ENCODE assay signal across 8 cellular contexts in genomic region chr19:14200147-14200841, GRCh38. TPM values are rescaled to one million over a fixed set of nuclear protein-coding genes. Genes with fewer than 3 reads are reported as not detected.
DNase-seq lines count a peak whose midpoint lies in the region; ATAC-seq, FAIRE-seq and TF ChIP-seq lines count a peak whose summit lies in the region.
"Not testable (repeated sequence)": the region's sequence is repeated elsewhere in the genome, so short reads cannot be mapped to it uniquely, and the experiment has no call there.

No MANE protein-coding gene starts in this region.

- not testable (repeated sequence) for H3K9me3 ChIP-seq in Peyer's patch, neutrophil

- TF ChIP-seq CTCF in Peyer's patch (IDR thresholded peaks at IDR 0.05) (peak in 5 of 6 experiments; percentile 40 to 81 (median 71)), brain microvascular endothelial cell (IDR thresholded peaks at IDR 0.05; ENCODE audit: low read depth, low read length, missing control alignments) (peak; percentile 70), neutrophil (IDR thresholded peaks at IDR 0.05) (peak; percentile 33)

- CTCF ChIA-PET in activated CD4-positive, alpha-beta memory T cell treated with anti-CD3 and anti-CD28 coated beads, Interleukin-2, amount 10 ng/mL, durations not matched to agents 7 days and 5 days (lab: Charles Lee) = interaction anchor here (0.6 to 4.1 kb wide), 18 partner anchors 12 to 321 kb away, joined by 3 to 53 read pairs (median 4); partner anchors contain the start of genes ADGRE5 and ASF1B

- not testable (repeated sequence) for TF ChIP-seq POLR2A in Peyer's patch (IDR thresholded peaks at IDR 0.05)

- FAIRE-seq in HTR-8/SVneo (lab: Jason Lieb, UNC) = not testable (repeated sequence)

- in situ Hi-C loops in brain microvascular endothelial cell (cut with HindIII; ENCODE audit: low pct_ligation_motif_present, low sequenced_read_pairs) = not testable (repeated sequence)

- peak; percentile 44 to 51 for ATAC-seq in left cardiac atrium

- H3K27ac ChIP-seq in Peyer's patch = peak overlapping the region in 1 of 4 donors; percentile 16
- H3K27ac ChIP-seq in brain microvascular endothelial cell, neutrophil: not testable (repeated sequence)

- not testable (repeated sequence) for H3K36me3 ChIP-seq in Peyer's patch; brain microvascular endothelial cell (replicated peaks); neutrophil

- H3K27me3 Mint-ChIP-seq in activated CD4-positive, alpha-beta memory T cell treated with anti-CD3 and anti-CD28 coated beads, Interleukin-2, amount 10 ng/mL, durations not matched to agents 7 days and 5 days = peaks cover 19% of the 10 kb centered on the region

- intact Hi-C loops in left cardiac atrium (cut with DNase I) = loop anchor here in 1 of 2 donors (5.0 to 10.0 kb wide), 2 partner anchors 55 to 147 kb away; no protein-coding TSS in a partner anchor

- DNase-seq in D341Med (ENCODE audit: low spot score) (peak; percentile 64), HTR-8/SVneo (ENCODE audit: insufficient read length, low spot score) (peak; percentile 43), Peyer's patch (peak; percentile 28 to 76 (median 72)), brain microvascular endothelial cell (peak; percentile 47), left cardiac atrium (peak; percentile 34)
- peak; percentile 64 for DNase-seq in activated CD4-positive, alpha-beta memory T cell treated with anti-CD3 and anti-CD28 coated beads, Interleukin-2, amount 10 ng/mL, durations not matched to agents 7 days and 5 days
- DNase-seq in stimulated activated naive CD4-positive, alpha-beta T cell treated with Interleukin-2 at 50 U/mL for 16 hours (lab: John Stamatoyannopoulos, UW) = peak; percentile 39

- H3K4me1 ChIP-seq in Peyer's patch; neutrophil (ENCODE audit: control insufficient read depth in 1 of 2, insufficient read depth in 1 of 2, low read depth in 1 of 2, low read length in 1 of 2): not testable (repeated sequence)

- not testable (repeated sequence) for H3K36me3 Mint-ChIP-seq in activated CD4-positive, alpha-beta memory T cell treated with anti-CD3 and anti-CD28 coated beads, Interleukin-2, amount 10 ng/mL, durations not matched to agents 7 days and 5 days (ENCODE audit: low read depth)

- not testable (repeated sequence) for H3K9me3 Mint-ChIP-seq in activated CD4-positive, alpha-beta memory T cell treated with anti-CD3 and anti-CD28 coated beads, Interleukin-2, amount 10 ng/mL, durations not matched to agents 7 days and 5 days

- peaks cover 23% of the 10 kb centered on the region for H3K4me1 Mint-ChIP-seq in activated CD4-positive, alpha-beta memory T cell treated with anti-CD3 and anti-CD28 coated beads, Interleukin-2, amount 10 ng/mL, durations not matched to agents 7 days and 5 days

- H3K27me3 ChIP-seq in Peyer's patch; brain microvascular endothelial cell (replicated peaks): not testable (repeated sequence)
- H3K27me3 ChIP-seq in neutrophil = peaks cover 52% of the 10 kb centered on the region

- POLR2A ChIA-PET in activated CD4-positive, alpha-beta memory T cell treated with anti-CD3 and anti-CD28 coated beads, Interleukin-2, amount 10 ng/mL, durations not matched to agents 7 days and 5 days (lab: Charles Lee) = interaction anchor here (0.6 to 1.0 kb wide), 2 partner anchors 148 to 218 kb away, joined by 3 read pairs; partner anchors contain the start of gene DDX39A

- H3K27ac Mint-ChIP-seq in activated CD4-positive, alpha-beta memory T cell treated with anti-CD3 and anti-CD28 coated beads, Interleukin-2, amount 10 ng/mL, durations not matched to agents 7 days and 5 days = not testable (repeated sequence)

- H3K4me3 ChIP-seq in Peyer's patch; brain microvascular endothelial cell (ENCODE audit: low read depth, low read length); neutrophil (ENCODE audit: low read depth in 1 of 2, low read length in 1 of 2): not testable (repeated sequence)

- not testable (repeated sequence) for H3K4me3 Mint-ChIP-seq in activated CD4-positive, alpha-beta memory T cell treated with anti-CD3 and anti-CD28 coated beads, Interleukin-2, amount 10 ng/mL, durations not matched to agents 7 days and 5 days

RNA-seq across cellular contexts. Expression of gene ADGRL1, which starts 5.7 kb away (rescaled TPM):
- total RNA-seq in Peyer's patch = 10 to 100 TPM; 22.8 to 58.6 (median 48.8) TPM
- total RNA-seq in activated CD4-positive, alpha-beta memory T cell treated with anti-CD3 and anti-CD28 coated beads, Interleukin-2, amount 10 ng/mL, durations not matched to agents 7 days and 5 days = 1 to 10 TPM; 6.5 to 6.7 TPM
- total RNA-seq in left cardiac atrium = 10 to 100 TPM; 23.9 to 26.1 TPM
